Comparison of ENCODE assay signal across 8 cellular contexts in genomic region chr9:133031130-133031422, GRCh38. TPM values are rescaled to one million over a fixed set of nuclear protein-coding genes. Genes with fewer than 3 reads are reported as not detected.
DNase-seq lines count a peak whose midpoint lies in the region; ATAC-seq and TF ChIP-seq lines count a peak whose summit lies in the region.

No MANE protein-coding gene starts in this region.

- no peak for ATAC-seq in gastrocnemius medialis

- DNase-seq in WERI-Rb-1 (no peak), foreskin fibroblast (no peak), gastrocnemius medialis (no peak), globus pallidus (ENCODE audit: low spot score) (no peak), glomerular visceral epithelial cell (ENCODE audit: extremely low spot score) (no peak), NK-92 (lab: John Stamatoyannopoulos, UW; ENCODE audit: unreplicated experiment) (no peak), CD1c-positive myeloid dendritic cell (ENCODE audit: extremely low spot score) (no peak)

- TF ChIP-seq POLR2A in gastrocnemius medialis (IDR thresholded peaks at IDR 0.05), result no peak

- no peak for TF ChIP-seq CTCF in GM12875 (IDR thresholded peaks at IDR 0.05; ENCODE audit: borderline replicate concordance, insufficient read depth, low read depth, low read length)
- TF ChIP-seq CTCF in WERI-Rb-1 (IDR thresholded peaks at IDR 0.05; ENCODE audit: low read depth, low read length), result no peak
- TF ChIP-seq CTCF in foreskin fibroblast (IDR thresholded peaks at IDR 0.05; ENCODE audit: low read depth, low read length), result no peak
- peak in 1 of 5 experiments; percentile 3 for TF ChIP-seq CTCF in gastrocnemius medialis (IDR thresholded peaks at IDR 0.05 in 4 of 5, conservative IDR thresholded peaks at IDR 0.05 in 1 of 5)

- H3K36me3 ChIP-seq in WERI-Rb-1 (peaks cover 53% of the 10 kb centered on the region), gastrocnemius medialis (no peaks in the 10 kb centered on the region)

- intact Hi-C loops in gastrocnemius medialis (cut with DNase I; ENCODE audit: low total_unique reads), result loop anchor here (2.0 to 10.0 kb wide), 3 partner anchors 118 to 434 kb away; partner anchors contain the start of genes MED22 and RPL7A

- H3K9me3 ChIP-seq in WERI-Rb-1 (ENCODE audit: severe bottlenecking) (peaks cover 4% of the 10 kb centered on the region), gastrocnemius medialis (no peaks in the 10 kb centered on the region)

- peak overlapping the region; percentile 93 for H3K4me3 ChIP-seq in GM12875 (ENCODE audit: low read depth, low read length)
- peak overlapping the region; percentile 95 for H3K4me3 ChIP-seq in WERI-Rb-1 (ENCODE audit: low read depth, low read length)
- H3K4me3 ChIP-seq in foreskin fibroblast (ENCODE audit: low read depth in 1 of 2, low read length in 2 of 2), result peak overlapping the region; percentile 58 to 98
- H3K4me3 ChIP-seq in gastrocnemius medialis, result peak overlapping the region; percentile 85 to 97 (median 93)

- H3K27ac ChIP-seq in WERI-Rb-1 (peak overlapping the region; percentile 97), gastrocnemius medialis (peak overlapping the region; percentile 93 to 94 (median 94))

- H3K27me3 ChIP-seq in WERI-Rb-1 (ENCODE audit: insufficient read depth, low read depth, severe bottlenecking), result no peaks in the 10 kb centered on the region
- no peaks in the 10 kb centered on the region for H3K27me3 ChIP-seq in gastrocnemius medialis

- peaks cover 38 to 47% of the 10 kb centered on the region in 2 donors for H3K4me1 ChIP-seq in gastrocnemius medialis

- in situ Hi-C loops in gastrocnemius medialis (cut with MboI; ENCODE audit: low sequenced_read_pairs in 4 of 4), result no loop called here

RNA-seq across cellular contexts. Expression of gene GTF3C5, which starts 0.3 kb away (rescaled TPM):
- total RNA-seq in gastrocnemius medialis, result 10 to 100 TPM; 48.1 to 55.3 (median 51.5) TPM

RNA-seq across cellular contexts. Expression of gene CEL, which starts 30.7 kb away (rescaled TPM):
- 1 to 10 TPM in 1 of 4 donors, under 1 TPM in 1, not detected in 2; 0.13 to 1.8 TPM for total RNA-seq in gastrocnemius medialis

RNA-seq across cellular contexts. Expression of gene GFI1B, which starts 52.6 kb away (rescaled TPM):
- total RNA-seq in gastrocnemius medialis, result not detected
